ENCODE assay signal across 15 cellular contexts in genomic region chr2:162934191-162934590, GRCh38.
DNase-seq lines count a peak whose midpoint lies in the region; ATAC-seq and TF ChIP-seq lines count a peak whose summit lies in the region.
"Had no signal": no experiment of that assay in that cellular context is flagged by ENCODE, and none has a peak within 500 bp of the region (broad histone marks: within the 10 kb centered on the region; RNA-seq: fewer than 3 reads in every experiment).

No MANE protein-coding gene starts in this region.

- H2BK120ac ChIP-seq in mesendoderm (ENCODE audit: low read depth, low read length): no peak overlapping the region

- H3K18ac ChIP-seq in mesendoderm (ENCODE audit: low read length): no peak overlapping the region

- no peak overlapping the region for H2BK5ac ChIP-seq in mesendoderm (ENCODE audit: low read length)

- H3K4me2 ChIP-seq in mesendoderm (ENCODE audit: low read length): no peak overlapping the region
- H3K4me2 ChIP-seq: GM23338 had no signal

- DNase-seq in NCI-H226 (peak; percentile 64), astrocyte of the hippocampus (ENCODE audit: low read depth, low spot score) (peak; percentile 53), fibroblast of mammary gland (ENCODE audit: low read depth) (peak; percentile 9), mesendoderm (peak; percentile 38), AG08395 (ENCODE audit: low spot score) (no peak), globus pallidus (ENCODE audit: low spot score) (no peak)
- DNase-seq: AML-193; Caco-2; CD4-positive, alpha-beta T cell; DMS79; GDM1; HCEC 1CT had no signal

- H2BK15ac ChIP-seq in mesendoderm (replicated peaks; ENCODE audit: low read depth): no peak overlapping the region

- no peak for TF ChIP-seq CTCF in fibroblast of mammary gland (conservative IDR thresholded peaks at IDR 0.05; ENCODE audit: control insufficient read depth, insufficient read depth, low read depth, low read length)

- no peaks in the 10 kb centered on the region for H3K36me3 ChIP-seq in mesendoderm (ENCODE audit: control insufficient read depth, insufficient read depth, low read length)

- no peak overlapping the region for H3K23ac ChIP-seq in mesendoderm (ENCODE audit: low read length)

- no peaks in the 10 kb centered on the region for H3K27me3 ChIP-seq in mesendoderm (ENCODE audit: insufficient read depth, low read length, poor library complexity)

- no peak overlapping the region for H2AK5ac ChIP-seq in mesendoderm (ENCODE audit: low read length)

- H3K79me2 ChIP-seq in mesendoderm (ENCODE audit: control insufficient read depth, insufficient read depth, low read length): no peaks in the 10 kb centered on the region

- H4K8ac ChIP-seq in mesendoderm (ENCODE audit: low read depth, low read length): no peak overlapping the region

- no peak overlapping the region for H3K9ac ChIP-seq in mesendoderm (ENCODE audit: low read length)

- no peak overlapping the region for H3K4ac ChIP-seq in mesendoderm (ENCODE audit: low read depth, low read length)

- H3K4me3 ChIP-seq in fibroblast of mammary gland (ENCODE audit: control insufficient read depth, low read depth, low read length): no peak overlapping the region
- H3K4me3 ChIP-seq in mesendoderm (ENCODE audit: low read length): no peak overlapping the region
- H3K4me3 ChIP-seq: GM23338 had no signal

- H3K4me1 ChIP-seq in mesendoderm (ENCODE audit: control insufficient read depth, low read depth, low read length): no peaks in the 10 kb centered on the region
- H3K4me1 ChIP-seq: Caco-2 had no signal

- no peak overlapping the region for H4K5ac ChIP-seq in mesendoderm (ENCODE audit: low read length)

- no peak overlapping the region for H3K56ac ChIP-seq in mesendoderm (ENCODE audit: low read length)

- no peak overlapping the region for H3K27ac ChIP-seq in mesendoderm (ENCODE audit: low read depth, low read length)
- H3K27ac ChIP-seq: C4-2B had no signal

- ATAC-seq in HG02678 (IDR thresholded peaks at IDR 0.05; ENCODE audit: unreplicated experiment): no peak
- ATAC-seq: GM23338 had no signal

- H3K79me1 ChIP-seq in mesendoderm (ENCODE audit: low read length): no peaks in the 10 kb centered on the region

Comparison
In these comparisons a context has a peak if more than half of its experiments do, and no peak if none do; other contexts are left out.
1. DNase-seq: peak in NCI-H226 (single experiment), astrocyte of the hippocampus (single experiment), fibroblast of mammary gland (single experiment) and mesendoderm (single experiment); none in AG08395 (single experiment) and globus pallidus (single experiment).